14 cellular contexts compared by ENCODE assay signal in the genomic region with DNA sequence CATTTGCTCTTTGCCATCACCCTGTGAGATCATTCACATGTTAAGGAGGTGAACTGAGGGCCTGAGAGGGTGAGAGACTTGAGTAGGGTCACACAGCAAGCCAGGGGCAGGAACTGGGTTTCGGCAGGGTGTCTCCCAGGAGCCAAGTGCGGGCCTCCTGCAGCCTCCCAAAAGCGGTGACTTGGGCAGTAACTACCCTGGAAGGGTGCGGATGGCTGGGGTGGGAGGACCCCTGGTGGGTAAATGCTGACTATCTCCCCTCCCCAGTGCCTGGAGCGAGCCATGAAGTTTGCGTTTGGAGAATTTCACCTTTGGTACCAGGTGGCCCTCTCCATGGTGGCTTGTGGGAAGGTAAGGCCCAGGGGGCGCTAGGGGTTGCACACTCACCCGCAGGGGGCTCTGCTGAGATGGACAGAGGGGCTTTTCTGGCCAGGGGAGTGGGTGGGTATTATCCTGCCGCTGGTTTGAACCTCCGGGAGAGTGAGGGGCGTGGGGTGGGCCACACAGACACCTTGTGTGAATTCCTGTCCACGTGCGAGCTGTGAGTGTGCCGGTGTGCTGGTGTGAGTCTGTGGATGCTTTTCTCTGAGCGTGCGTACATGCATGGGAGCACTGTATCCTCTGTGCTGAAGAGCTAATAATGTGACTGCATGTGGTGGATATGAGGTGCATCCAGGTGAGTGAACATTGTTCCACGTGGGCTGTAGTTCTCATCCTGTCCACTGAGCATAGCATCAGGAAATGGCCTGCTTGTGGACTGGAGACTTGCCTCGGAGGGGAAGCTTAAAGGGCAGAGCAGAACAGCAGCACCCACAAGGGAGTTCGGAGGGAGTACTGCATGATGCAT.
A peak's percentile ranks its signal among the peaks of the same experiment; 100 is the strongest.
DNase-seq lines count a peak whose midpoint lies in the region; FAIRE-seq and TF ChIP-seq lines count a peak whose summit lies in the region.
"Had no signal": no experiment of that assay in that cellular context is flagged by ENCODE, and none has a peak within 500 bp of the region (broad histone marks: within the 10 kb centered on the region; RNA-seq: fewer than 3 reads in every experiment).

No MANE protein-coding gene starts in this region.

- DNase-seq in G401 (ENCODE audit: low spot score): peak; percentile 77
- no peak for DNase-seq in HTR-8/SVneo (ENCODE audit: insufficient read length, low spot score)
- DNase-seq in epithelial cell of esophagus (ENCODE audit: low read depth): no peak
- DNase-seq in sigmoid colon: no peak
- DNase-seq in activated effector memory CD4-positive, alpha-beta T cell treated with Interleukin-2 at 50 U/mL for 16 hours: no peak
- no peak for DNase-seq in mesenchymal stem cell
- no peak for DNase-seq in dedifferentiated amniotic fluid mesenchymal stem cell (ENCODE audit: extremely low spot score)
- DNase-seq: activated naive CD4-positive, alpha-beta T cell; central memory CD4-positive, alpha-beta T cell; erythroblast; NCI-H1105 treated with DMSO at 0.1 percent for 48 hours; NCI-H510A treated with DMSO at 0.1 percent for 48 hours; OCI-M1 had no signal

- no peak overlapping the region for H3K14ac ChIP-seq in mesenchymal stem cell (ENCODE audit: low read length in 2 of 2)

- H2BK15ac ChIP-seq in mesenchymal stem cell (ENCODE audit: low read depth, poor library complexity, severe bottlenecking): no peak overlapping the region

- no peak overlapping the region for H2BK12ac ChIP-seq in mesenchymal stem cell (ENCODE audit: low read length in 2 of 2)

- H4K8ac ChIP-seq in mesenchymal stem cell (ENCODE audit: low read length): no peak overlapping the region

- no peak for TF ChIP-seq EP300 in sigmoid colon (IDR thresholded peaks at IDR 0.05)

- no peak overlapping the region for H3K9ac ChIP-seq in mesenchymal stem cell (ENCODE audit: low read length)

- H3K4me2 ChIP-seq in mesenchymal stem cell (ENCODE audit: low read length, poor library complexity, severe bottlenecking): no peak overlapping the region

- H4K91ac ChIP-seq in mesenchymal stem cell (ENCODE audit: low read length): no peak overlapping the region

- H2BK5ac ChIP-seq in mesenchymal stem cell (ENCODE audit: low read depth, low read length, poor library complexity, severe bottlenecking): no peak overlapping the region

- H3K23ac ChIP-seq in mesenchymal stem cell (ENCODE audit: low read length in 2 of 2): no peak overlapping the region

- H3K18ac ChIP-seq in mesenchymal stem cell (ENCODE audit: low read depth in 1 of 2, low read length in 2 of 2): no peak overlapping the region

- in situ Hi-C loops in G401 (cut with HindIII; ENCODE audit: low sequenced_read_pairs): no loop called here

- TF ChIP-seq CTCF in epithelial cell of esophagus (IDR thresholded peaks at IDR 0.05; ENCODE audit: insufficient read depth, low read depth, low read length, missing control alignments) (peak; percentile 2), sigmoid colon (IDR thresholded peaks at IDR 0.05) (peak in 2 of 4 experiments; percentile 27 to 47)

- peak overlapping the region; percentile 91 to 98 (median 92) for H3K27ac ChIP-seq in sigmoid colon
- H3K27ac ChIP-seq in mesenchymal stem cell (ENCODE audit: low read length, poor library complexity, severe bottlenecking): no peak overlapping the region

- H3K4me3 ChIP-seq in epithelial cell of esophagus (ENCODE audit: low read length) (no peak overlapping the region), sigmoid colon (no peak overlapping the region), mesenchymal stem cell (ENCODE audit: insufficient read depth in 1 of 2, low read depth in 1 of 2, low read length in 2 of 2) (no peak overlapping the region)

- peak; percentile 71 for FAIRE-seq in HTR-8/SVneo (lab: Jason Lieb, UNC)
- FAIRE-seq: G401.6 had no signal

- H3K27me3 ChIP-seq in sigmoid colon: no peaks in the 10 kb centered on the region
- H3K27me3 ChIP-seq in mesenchymal stem cell (ENCODE audit: control insufficient read depth in 1 of 2, insufficient read depth in 1 of 2, low read length in 2 of 2): no peaks in the 10 kb centered on the region

- no peak overlapping the region for H3K4ac ChIP-seq in mesenchymal stem cell (ENCODE audit: low read depth in 1 of 2, low read length in 2 of 2)

- TF ChIP-seq POLR2A in sigmoid colon (IDR thresholded peaks at IDR 0.05): no peak

- H3K4me1 ChIP-seq in sigmoid colon (peaks cover 0 to 98% (median 87%) of the 10 kb centered on the region in 4 donors), mesenchymal stem cell (ENCODE audit: control insufficient read depth, insufficient read depth, low read depth, low read length) (peaks cover 30% of the 10 kb centered on the region)

- no peaks in the 10 kb centered on the region for H3K9me3 ChIP-seq in sigmoid colon
- H3K9me3 ChIP-seq in mesenchymal stem cell (ENCODE audit: control insufficient read depth, low read length): no peaks in the 10 kb centered on the region

- H2BK120ac ChIP-seq in mesenchymal stem cell (ENCODE audit: low read depth, low read length): no peak overlapping the region

- intact Hi-C loops in sigmoid colon (cut with DNase I): no loop called here

- WGBS in sigmoid colon, 2 donors: 94 to 95% methylated on average over 19 of the region's 19 CpGs
- 95% methylated on average over 19 of the region's 19 CpGs for WGBS in mesenchymal stem cell

- H3K36me3 ChIP-seq in sigmoid colon: peaks cover 0 to 4% (median 0%) of the 10 kb centered on the region in 4 donors
- peaks cover 76 to 80% of the 10 kb centered on the region in 2 experiments for H3K36me3 ChIP-seq in mesenchymal stem cell (ENCODE audit: control insufficient read depth in 1 of 2, insufficient read depth in 2 of 2, low read depth in 1 of 2, low read length in 2 of 2)

- peaks cover 20% of the 10 kb centered on the region for H3K79me1 ChIP-seq in mesenchymal stem cell (replicated peaks; ENCODE audit: low read length, poor library complexity, severe bottlenecking)

- H2AFZ ChIP-seq in mesenchymal stem cell (ENCODE audit: low read depth, low read length): no peak overlapping the region

- no peak overlapping the region for H2AK5ac ChIP-seq in mesenchymal stem cell (ENCODE audit: low read length, severe bottlenecking)
